8 cellular contexts compared by ENCODE assay signal in the genomic region with DNA sequence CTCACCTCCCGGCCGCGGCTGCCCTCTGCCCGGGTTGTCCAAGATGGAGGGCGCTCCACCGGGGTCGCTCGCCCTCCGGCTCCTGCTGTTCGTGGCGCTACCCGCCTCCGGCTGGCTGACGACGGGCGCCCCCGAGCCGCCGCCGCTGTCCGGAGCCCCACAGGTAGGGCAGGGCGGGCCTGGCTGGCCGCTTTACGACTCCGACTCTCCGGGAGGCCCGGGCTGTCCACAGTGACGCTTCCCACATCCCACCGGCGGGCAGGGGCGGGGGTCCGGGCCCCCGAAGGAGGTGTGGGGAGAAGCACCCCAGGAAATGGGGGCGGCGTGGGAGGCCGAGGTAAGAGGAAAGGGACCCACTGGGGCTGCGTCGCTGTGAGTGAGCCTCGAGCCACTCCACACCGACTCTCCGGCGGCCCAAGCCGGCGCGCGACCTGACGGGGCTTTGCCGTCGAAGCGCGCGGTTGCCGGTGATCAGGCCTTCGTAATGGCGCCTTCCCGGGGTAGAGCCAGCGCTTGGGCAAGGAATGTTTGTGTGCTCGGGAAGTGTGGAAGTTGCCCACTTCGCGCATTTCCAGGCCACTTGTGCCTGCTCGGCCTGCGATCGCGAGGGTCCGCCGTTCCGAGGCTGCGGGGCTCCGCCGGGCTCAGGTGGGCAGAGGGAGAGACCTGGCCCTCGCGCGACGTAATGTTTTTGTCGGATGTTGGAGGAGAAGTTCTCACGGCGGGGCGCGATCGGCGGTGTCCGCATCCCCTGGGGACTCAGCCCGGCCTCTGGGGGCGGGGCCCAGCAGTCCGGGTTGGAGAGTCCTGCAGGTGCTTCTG. TPM values are rescaled to one million over a fixed set of nuclear protein-coding genes. Genes with fewer than 3 reads are reported as not detected.
DNase-seq lines count a peak whose midpoint lies in the region; ATAC-seq and TF ChIP-seq lines count a peak whose summit lies in the region.

A gene with protein sequence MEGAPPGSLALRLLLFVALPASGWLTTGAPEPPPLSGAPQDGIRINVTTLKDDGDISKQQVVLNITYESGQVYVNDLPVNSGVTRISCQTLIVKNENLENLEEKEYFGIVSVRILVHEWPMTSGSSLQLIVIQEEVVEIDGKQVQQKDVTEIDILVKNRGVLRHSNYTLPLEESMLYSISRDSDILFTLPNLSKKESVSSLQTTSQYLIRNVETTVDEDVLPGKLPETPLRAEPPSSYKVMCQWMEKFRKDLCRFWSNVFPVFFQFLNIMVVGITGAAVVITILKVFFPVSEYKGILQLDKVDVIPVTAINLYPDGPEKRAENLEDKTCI (plus strand): TSS at position 4 of the 822 bp plus-strand sequence. CDS start 40 bp downstream, at position 44.

- no peaks in the 10 kb centered on the region for H3K9me3 Mint-ChIP-seq in activated CD4-positive, alpha-beta T cell treated with anti-CD3 and anti-CD28 coated beads for 36 hours (ENCODE audit: low read depth)

- H3K4me1 Mint-ChIP-seq in activated CD4-positive, alpha-beta T cell treated with anti-CD3 and anti-CD28 coated beads for 36 hours = peaks cover 20% of the 10 kb centered on the region

- peak; percentile 13 for ATAC-seq in HG02610 (IDR thresholded peaks at IDR 0.05; ENCODE audit: unreplicated experiment)
- ATAC-seq in activated CD4-positive, alpha-beta T cell treated with anti-CD3 and anti-CD28 coated beads for 36 hours = peak; percentile 24

- TF ChIP-seq POLR2A in lower leg skin (IDR thresholded peaks at IDR 0.05) = no peak

- H3K4me3 ChIP-seq in lower leg skin (ENCODE audit: low read depth, poor library complexity, severe bottlenecking) = peak within 1 kb of the TSS; percentile 95

- peak within 1 kb of the TSS; percentile 91 for H3K4me3 Mint-ChIP-seq in activated CD4-positive, alpha-beta T cell treated with anti-CD3 and anti-CD28 coated beads for 36 hours

- peak within 1 kb of the TSS; percentile 89 for H3K27ac Mint-ChIP-seq in activated CD4-positive, alpha-beta T cell treated with anti-CD3 and anti-CD28 coated beads for 36 hours

- no peak for TF ChIP-seq CTCF in lower leg skin (IDR thresholded peaks at IDR 0.05)

- DNase-seq in DMS53 (lab: John Stamatoyannopoulos, UW) (peak; percentile 69), DMS53 treated with DMSO at 0.1 percent for 48 hours (lab: John Stamatoyannopoulos, UW; ENCODE audit: unreplicated experiment) (no peak), NCI-H2107 treated with DMSO at 0.1 percent for 48 hours (lab: John Stamatoyannopoulos, UW; ENCODE audit: unreplicated experiment) (peak; percentile 31), dermis microvascular lymphatic vessel endothelial cell (ENCODE audit: low read depth in 2 of 2) (peak in 1 of 2 donors; percentile 67), lower leg skin (ENCODE audit: low spot score in 2 of 2) (peak; percentile 32 to 91)
- DNase-seq in activated CD4-positive, alpha-beta T cell treated with anti-CD3 and anti-CD28 coated beads for 36 hours = peak; percentile 74
- DNase-seq in stimulated activated CD4-positive, alpha-beta T cell treated with anti-CD3 and anti-CD28 coated beads, TNF-alpha, amount 100 ng/mL, for 24 hours (ENCODE audit: low read depth in 3 of 3) = peak; percentile 16 to 45 (median 24)

- POLR2A ChIA-PET in activated CD4-positive, alpha-beta T cell treated with anti-CD3 and anti-CD28 coated beads for 36 hours (lab: Charles Lee) = no interaction called here

- no peaks in the 10 kb centered on the region for H3K36me3 Mint-ChIP-seq in activated CD4-positive, alpha-beta T cell treated with anti-CD3 and anti-CD28 coated beads for 36 hours (ENCODE audit: low read depth)

- 0 to 1% methylated on average over 42 to 64 of the region's 85 CpGs for WGBS in lower leg skin, 2 donors

- CTCF ChIA-PET in activated CD4-positive, alpha-beta T cell treated with anti-CD3 and anti-CD28 coated beads for 36 hours (lab: Charles Lee) = interaction anchor here (0.6 to 6.4 kb wide), 5 partner anchors 15 to 923 kb away, joined by 3 to 58 read pairs (median 5); partner anchors contain the start of gene PPIL4

- intact Hi-C loops in activated CD4-positive, alpha-beta T cell treated with anti-CD3 and anti-CD28 coated beads for 36 hours (cut with DNase I, micrococcal nuclease) = loop anchor here (1.0 to 5.0 kb wide), 13 partner anchors 82 to 1886 kb away; partner anchors contain the start of genes KATNA1 (in 2 of the 2), LATS1 (in 2 of the 2), LRP11 (in 1 of the 2) and MTHFD1L (in 1 of the 2)
- intact Hi-C loops in lower leg skin (cut with DNase I; ENCODE audit: low total_unique reads) = no loop called here

- no peaks in the 10 kb centered on the region for H3K27me3 Mint-ChIP-seq in activated CD4-positive, alpha-beta T cell treated with anti-CD3 and anti-CD28 coated beads for 36 hours

RNA-seq across cellular contexts. Expression of the gene that starts here (rescaled TPM):
- 10 to 100 TPM; 15.9 to 17.3 TPM for total RNA-seq in activated CD4-positive, alpha-beta T cell treated with anti-CD3 and anti-CD28 coated beads for 36 hours
- total RNA-seq in dermis microvascular lymphatic vessel endothelial cell (35.8 and 39.1 TPM in 2 replicates), lower leg skin (10 to 100 TPM; 37.3 to 49.0 (median 43.7) TPM)
